15 cellular contexts compared by ENCODE assay signal in the genomic region with DNA sequence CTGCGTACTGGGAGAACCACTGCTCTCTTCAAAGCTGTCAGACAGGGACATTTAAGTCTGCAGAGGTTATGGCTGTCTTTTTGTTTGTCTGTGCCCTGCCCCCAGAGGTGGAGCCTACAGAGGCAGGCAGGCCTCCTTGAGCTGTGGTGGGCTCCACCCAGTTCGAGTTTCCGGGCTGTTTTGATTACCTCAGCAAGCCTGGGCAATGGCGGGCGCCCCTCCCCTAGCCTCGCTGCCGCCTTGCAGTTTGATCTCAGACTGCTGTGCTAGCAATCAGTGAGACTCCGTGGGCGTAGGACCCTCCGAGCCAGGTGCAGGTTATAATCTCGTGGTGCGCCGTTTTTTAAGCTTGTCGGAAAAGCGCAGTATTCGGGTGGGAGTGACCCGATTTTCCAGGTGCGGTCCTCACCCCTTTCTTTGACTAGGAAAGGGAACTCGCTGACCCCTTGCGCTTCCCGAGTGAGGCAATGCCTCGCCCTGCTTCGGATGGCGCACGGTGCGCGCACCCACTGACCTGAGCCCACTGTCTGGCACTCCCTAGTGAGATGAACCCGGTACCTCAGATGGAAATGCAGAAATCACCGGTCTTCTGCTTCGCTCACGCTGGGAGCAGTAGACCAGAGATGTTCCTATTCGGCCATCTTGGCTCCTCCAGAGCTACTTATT. TPM values are rescaled to one million over a fixed set of nuclear protein-coding genes. Genes with fewer than 3 reads are reported as not detected.
"Had no signal": no experiment of that assay in that cellular context is flagged by ENCODE, and none has a peak within 500 bp of the region (broad histone marks: within the 10 kb centered on the region; RNA-seq: fewer than 3 reads in every experiment).

No MANE protein-coding gene starts in this region.

RNA-seq across cellular contexts. Expression of gene MDFIC2, which starts 21.9 kb away (rescaled TPM):
- total RNA-seq: activated CD4-positive, alpha-beta memory T cell treated with anti-CD3 and anti-CD28 coated beads, Interleukin-2, amount 10 ng/mL, durations not matched to agents 7 days and 5 days; activated CD4-positive, alpha-beta T cell treated with anti-CD3 and anti-CD28 coated beads for 36 hours; activated CD4-positive, alpha-beta T cell treated with anti-CD3 and anti-CD28 coated beads, Interleukin-2, amount 10 ng/mL, durations not matched to agents 7 days and 5 days; activated CD8-positive, alpha-beta memory T cell treated with anti-CD3 and anti-CD28 coated beads, Interleukin-2, amount 10 ng/mL, durations not matched to agents 7 days and 5 days; activated CD8-positive, alpha-beta T cell treated with anti-CD3 and anti-CD28 coated beads, Interleukin-2, amount 10 ng/mL, durations not matched to agents 7 days and 5 days; activated naive CD8-positive, alpha-beta T cell treated with anti-CD3 and anti-CD28 coated beads, Interleukin-2, amount 10 ng/mL, durations not matched to agents 7 days and 5 days; activated T-helper 2 cell treated with anti-CD3 and anti-CD28 coated beads, Interferon-gamma antibody, Interleukin-2, Interleukin-4, amounts not matched to agents 10 μg/mL and 5 μg/mL and 100 μg/mL, durations not matched to agents 14 hours and 24 hours and 36 hours; ascending aorta; bronchial epithelial cell; cardiac muscle cell; chondrocyte; colonic mucosa; T-helper 17 cell; T-helper 2 cell treated with Interferon-gamma antibody and Interleukin-4, amounts not matched to agents 100 ng/mL and 5 ng/mL, for 36 hours had no signal
- polyA plus RNA-seq: adipose tissue, cardiac muscle cell had no signal
